In genomic region chr15:89673162-89673506, GRCh38 we compare ENCODE assay signal across 1 cellular context.
TF ChIP-seq lines count a peak whose summit lies in the region.

No MANE protein-coding gene starts in this region.

TF ChIP-seq in liver, 16 proteins besides CTCF, POLR2A, EP300 and RAD21 (continued from another document):
- TF ChIP-seq ZBTB33 (IDR thresholded peaks at IDR 0.05) (no peak), MAX (IDR thresholded peaks at IDR 0.05) (no peak), ATF3 (IDR thresholded peaks at IDR 0.05) (no peak), TAF1 (conservative IDR thresholded peaks at IDR 0.05) (no peak), FOXA2 (IDR thresholded peaks at IDR 0.05) (no peak), HNF4G (IDR thresholded peaks at IDR 0.05) (no peak)
TF ChIP-seq in liver: peak in this region for 0.
